8 cellular contexts compared by ENCODE assay signal in genomic region chr17:28570716-28571254, GRCh38. TPM values are rescaled to one million over a fixed set of nuclear protein-coding genes. Genes with fewer than 3 reads are reported as not detected.
DNase-seq lines count a peak whose midpoint lies in the region; ATAC-seq and TF ChIP-seq lines count a peak whose summit lies in the region.

No MANE protein-coding gene starts in this region.

- H3K4me1 ChIP-seq in esophagus muscularis mucosa = peaks cover 29 to 43% (median 36%) of the 10 kb centered on the region in 4 donors
- peaks cover 7% of the 10 kb centered on the region for H3K4me1 ChIP-seq in neural progenitor cell
- H3K4me1 ChIP-seq in aorta (ENCODE audit: control insufficient read depth in 1 of 2, insufficient read depth in 2 of 2, low read length in 2 of 2) = no peaks in the 10 kb centered on the region

- peak overlapping the region; percentile 76 to 92 (median 86) for H3K4me3 ChIP-seq in esophagus muscularis mucosa
- H3K4me3 ChIP-seq in neural progenitor cell = peak overlapping the region; percentile 91
- H3K4me3 ChIP-seq in aorta (ENCODE audit: low read length in 2 of 2) = peak overlapping the region; percentile 62 to 85

- TF ChIP-seq EP300 in esophagus muscularis mucosa (IDR thresholded peaks at IDR 0.05) = no peak

- peak overlapping the region; percentile 97 for H3K4me3 Mint-ChIP-seq in neural progenitor cell

- 4% methylated on average over 9 of the region's 30 CpGs for WGBS in esophagus muscularis mucosa
- WGBS in aorta, 2 donors = 1% methylated on average over 30 of the region's 30 CpGs

- H2AFZ ChIP-seq in neural progenitor cell (replicated peaks) = peak overlapping the region; percentile 92

- DNase-seq in NCI-H1694 (lab: John Stamatoyannopoulos, UW) (peak; percentile 10), NCI-H1694 treated with DMSO at 0.1 percent for 48 hours (lab: John Stamatoyannopoulos, UW) (no peak), NCI-H510A (lab: John Stamatoyannopoulos, UW) (peak; percentile 25), esophagus muscularis mucosa (ENCODE audit: extremely low spot score) (no peak), neural progenitor cell (ENCODE audit: low spot score) (peak; percentile 58), aorta (peak in 1 of 2 donors; percentile 76)
- DNase-seq in activated T-cell treated with anti-CD3 and anti-CD28 coated beads, Interleukin-2, amount 50 U/mL, for 1 hour = peak; percentile 60

- H3K9me3 Mint-ChIP-seq in neural progenitor cell = no peaks in the 10 kb centered on the region

- no peak for TF ChIP-seq POLR2A in esophagus muscularis mucosa (IDR thresholded peaks at IDR 0.05; ENCODE audit: low read depth)

- peaks cover 11% of the 10 kb centered on the region for H4K20me1 ChIP-seq in neural progenitor cell (ENCODE audit: low read depth)

- H3K27me3 ChIP-seq in esophagus muscularis mucosa = no peaks in the 10 kb centered on the region
- peaks cover 24% of the 10 kb centered on the region for H3K27me3 ChIP-seq in neural progenitor cell
- H3K27me3 ChIP-seq in aorta (ENCODE audit: control insufficient read depth in 1 of 2, insufficient read depth in 2 of 2, low read length in 1 of 2) = no peaks in the 10 kb centered on the region

- peak overlapping the region; percentile 56 for H3K9ac ChIP-seq in neural progenitor cell

- peaks cover 8% of the 10 kb centered on the region for H3K36me3 Mint-ChIP-seq in neural progenitor cell

- H3F3A ChIP-seq in neural progenitor cell (ENCODE audit: low read depth) = peaks cover 14% of the 10 kb centered on the region

- H3K36me3 ChIP-seq in esophagus muscularis mucosa = peaks cover 0 to 10% (median 2%) of the 10 kb centered on the region in 4 donors
- H3K36me3 ChIP-seq in neural progenitor cell = no peaks in the 10 kb centered on the region
- no peaks in the 10 kb centered on the region for H3K36me3 ChIP-seq in aorta (ENCODE audit: control insufficient read depth in 1 of 2, insufficient read depth in 2 of 2, low read length in 1 of 2)

- H3K79me2 ChIP-seq in neural progenitor cell (ENCODE audit: low read depth) = peaks cover 34% of the 10 kb centered on the region

- H3K4me2 ChIP-seq in neural progenitor cell = peak overlapping the region; percentile 84

- peak overlapping the region; percentile 73 to 88 (median 78) for H3K27ac ChIP-seq in esophagus muscularis mucosa (replicated peaks in 1 of 4)
- H3K27ac ChIP-seq in neural progenitor cell = no peak overlapping the region
- peak overlapping the region; percentile 30 to 37 for H3K27ac ChIP-seq in aorta (ENCODE audit: low read depth in 1 of 2, low read length in 2 of 2)

- intact Hi-C loops in esophagus muscularis mucosa (cut with DNase I) = no loop called here
- intact Hi-C loops in aorta (cut with DNase I) = no loop called here

- H3K9me3 ChIP-seq in esophagus muscularis mucosa (no peaks in the 10 kb centered on the region), neural progenitor cell (ENCODE audit: low read depth) (no peaks in the 10 kb centered on the region), aorta (ENCODE audit: control insufficient read depth, low read length) (no peaks in the 10 kb centered on the region)

- TF ChIP-seq CTCF in esophagus muscularis mucosa (IDR thresholded peaks at IDR 0.05) = no peak
- no peak for TF ChIP-seq CTCF in neural progenitor cell (IDR thresholded peaks at IDR 0.05)

- H3K4me1 Mint-ChIP-seq in neural progenitor cell = peaks cover 20% of the 10 kb centered on the region

- peaks cover 10% of the 10 kb centered on the region for H3K27me3 Mint-ChIP-seq in neural progenitor cell (ENCODE audit: insufficient read depth, low read depth)

- peak overlapping the region; percentile 51 for H3K27ac Mint-ChIP-seq in neural progenitor cell

- peak; percentile 17 for ATAC-seq in HG02798 (IDR thresholded peaks at IDR 0.05; ENCODE audit: poor library complexity, unreplicated experiment)
- peak; percentile 57 for ATAC-seq in aorta (ENCODE audit: low FRiP score)

RNA-seq across cellular contexts. Expression of gene PIGS, which starts 0.5 kb away (rescaled TPM):
- total RNA-seq in esophagus muscularis mucosa = 10 to 100 TPM; 41.9 to 55.5 (median 47.2) TPM
- total RNA-seq in neural progenitor cell (ENCODE audit: low replicate concordance) = 15.2 and 39.5 TPM in 2 replicates
- total RNA-seq in aorta = 10 to 100 TPM; 33.5 to 38.7 TPM
- polyA plus RNA-seq in aorta = 10 to 100 TPM; 21.8 to 37.7 TPM

RNA-seq across cellular contexts. Expression of gene ALDOC, which starts 5.9 kb away (rescaled TPM):
- total RNA-seq in esophagus muscularis mucosa (10 to 100 TPM; 21.6 to 49.5 (median 27.5) TPM), neural progenitor cell (ENCODE audit: low replicate concordance) (38.6 and 66.6 TPM in 2 replicates), aorta (10 to 100 TPM; 22.1 to 27.1 TPM)
- 10 to 100 TPM; 15.4 to 30.4 TPM for polyA plus RNA-seq in aorta

RNA-seq across cellular contexts. Expression of gene UNC119, which starts 18.4 kb away (rescaled TPM):
- 10 to 100 TPM; 16.1 to 36.3 (median 23.2) TPM for total RNA-seq in esophagus muscularis mucosa
- 61.4 and 103 TPM in 2 replicates for total RNA-seq in neural progenitor cell (ENCODE audit: low replicate concordance)
- 10 to 100 TPM; 17.4 to 25.7 TPM for total RNA-seq in aorta
- 10 to 100 TPM; 18.7 to 36.6 TPM for polyA plus RNA-seq in aorta

RNA-seq across cellular contexts. Expression of gene SPAG5, which starts 28.0 kb away (rescaled TPM):
- total RNA-seq in esophagus muscularis mucosa (1 to 10 TPM in 1 of 4 donors, under 1 TPM in 3; 0.83 to 1.7 (median 0.97) TPM), neural progenitor cell (ENCODE audit: low replicate concordance) (141 TPM in 2 replicates), aorta (1 to 10 TPM; 2.2 to 3.6 TPM)
- 1 to 10 TPM; 1.6 to 4.3 TPM for polyA plus RNA-seq in aorta

RNA-seq across cellular contexts. Expression of gene RSKR, which starts 43.2 kb away (rescaled TPM):
- total RNA-seq in esophagus muscularis mucosa (1 to 10 TPM; 2.3 to 4.2 (median 4.1) TPM), neural progenitor cell (ENCODE audit: low replicate concordance) (26.5 and 31.8 TPM in 2 replicates), aorta (10 to 100 TPM in 1 of 2 donors, 1 to 10 TPM in 1; 6.3 to 15.7 TPM)
- 1 to 10 TPM in 1 of 2 donors, under 1 TPM in 1; 0.13 to 3.0 TPM for polyA plus RNA-seq in aorta

Comparison
In these comparisons a context has a peak if more than half of its experiments do, and no peak if none do; other contexts are left out.
1. DNase-seq: peak in NCI-H1694 (single experiment), NCI-H510A (single experiment), activated T-cell treated with anti-CD3 and anti-CD28 coated beads, Interleukin-2, amount 50 U/mL, for 1 hour (single experiment) and neural progenitor cell (single experiment); none in NCI-H1694 treated with DMSO at 0.1 percent for 48 hours (single experiment) and esophagus muscularis mucosa (single experiment).
2. Peak in every context shown above with its lines, with median percentiles within 50 percentile points of each other: H3K4me3 ChIP-seq.